8 cellular contexts compared by ENCODE assay signal in genomic region chr12:53048033-53048779, GRCh38. TPM values are rescaled to one million over a fixed set of nuclear protein-coding genes. Genes with fewer than 3 reads are reported as not detected.
DNase-seq lines count a peak whose midpoint lies in the region; ATAC-seq and TF ChIP-seq lines count a peak whose summit lies in the region.

No MANE protein-coding gene starts in this region.

- 14 to 38% methylated on average over 1 to 2 of the region's 10 CpGs for WGBS in gastroesophageal sphincter (ENCODE audit: low coverage in 1 of 2), 2 donors

- H3K36me3 ChIP-seq in HCT116 (ENCODE audit: control insufficient read depth in 1 of 2, insufficient read depth in 2 of 2, low read length in 2 of 2): no peaks in the 10 kb centered on the region
- peaks cover 0 to 18% of the 10 kb centered on the region in 2 donors for H3K36me3 ChIP-seq in gastroesophageal sphincter

- RAD21 ChIA-PET in HCT116 (lab: Charles Lee; ENCODE audit: low non-redundant PET in 1 of 2, low total read pairs in 2 of 2, uncharacterized antibody in 2 of 2, unreplicated experiment in 2 of 2): interaction anchor here (0.6 to 2.1 kb wide), 4 partner anchors 13 to 88 kb away, joined by 3 to 7 read pairs (median 4); no protein-coding TSS in a partner anchor

- H3K9me3 ChIP-seq in HCT116 (ENCODE audit: control insufficient read depth in 1 of 2, insufficient read depth in 1 of 2, low read depth in 1 of 2, low read length in 2 of 2): no peaks in the 10 kb centered on the region
- H3K9me3 ChIP-seq in gastroesophageal sphincter: no peaks in the 10 kb centered on the region

- H3K4me3 ChIP-seq in AG09309 (ENCODE audit: control insufficient read depth, low read depth, low read length): peak overlapping the region; percentile 41
- peak overlapping the region; percentile 39 to 59 for H3K4me3 ChIP-seq in HCT116 (replicated peaks in 1 of 2; ENCODE audit: low read depth in 1 of 2, low read length in 2 of 2)
- H3K4me3 ChIP-seq in gastroesophageal sphincter: peak overlapping the region; percentile 57 to 85

- TF ChIP-seq POLR2A in HCT116 (IDR thresholded peaks at IDR 0.05; ENCODE audit: borderline replicate concordance, extremely low read depth, insufficient read depth, insufficient read length) (peak; percentile 40), gastroesophageal sphincter (IDR thresholded peaks at IDR 0.05) (no peak)

- peak overlapping the region; percentile 75 for H3K9ac ChIP-seq in HCT116 (ENCODE audit: low read length)

- ATAC-seq in HCT116: peak; percentile 49
- ATAC-seq in activated B cell treated with CpG ODN at 0.5 μM for 24 hours (ENCODE audit: low read depth): no peak
- no peak for ATAC-seq in gastroesophageal sphincter
- ATAC-seq in GM18502 (IDR thresholded peaks at IDR 0.05; ENCODE audit: poor library complexity, unreplicated experiment): no peak

- H3K4me2 ChIP-seq in HCT116 (ENCODE audit: low read length): peak overlapping the region; percentile 97

- H3K9me3 Mint-ChIP-seq in activated B cell treated with CpG ODN at 0.5 μM for 24 hours (no peaks in the 10 kb centered on the region), osteocyte (ENCODE audit: unreplicated experiment) (no peaks in the 10 kb centered on the region)

- no peaks in the 10 kb centered on the region for H3K27me3 ChIP-seq in HCT116 (ENCODE audit: insufficient read depth, low read length)
- H3K27me3 ChIP-seq in gastroesophageal sphincter: no peaks in the 10 kb centered on the region

- no peak for TF ChIP-seq RAD21 in HCT116 (IDR thresholded peaks at IDR 0.05; ENCODE audit: low read depth)

- H3K79me2 ChIP-seq in HCT116 (ENCODE audit: insufficient read depth, low read length): peaks cover 23% of the 10 kb centered on the region; the same call in 1 of the 2 replicates

- H3K4me3 Mint-ChIP-seq in activated B cell treated with CpG ODN at 0.5 μM for 24 hours (peak overlapping the region; percentile 64), osteocyte (ENCODE audit: unreplicated experiment) (peak overlapping the region; percentile 83)

- peak overlapping the region; percentile 24 for H3K27ac Mint-ChIP-seq in activated B cell treated with CpG ODN at 0.5 μM for 24 hours
- peak overlapping the region; percentile 98 for H3K27ac Mint-ChIP-seq in osteocyte (ENCODE audit: unreplicated experiment)

- H3K4me1 Mint-ChIP-seq in activated B cell treated with CpG ODN at 0.5 μM for 24 hours (peaks cover 10% of the 10 kb centered on the region), osteocyte (ENCODE audit: unreplicated experiment) (peaks cover 82% of the 10 kb centered on the region)

- peaks cover 72 to 95% of the 10 kb centered on the region in 2 experiments for H3K4me1 ChIP-seq in HCT116 (ENCODE audit: control insufficient read depth in 1 of 2, insufficient read depth in 2 of 2, low read length in 2 of 2)
- peaks cover 0 to 87% (median 64%) of the 10 kb centered on the region in 3 donors for H3K4me1 ChIP-seq in gastroesophageal sphincter

- POLR2A ChIA-PET in HCT116 (lab: Charles Lee): interaction anchor here (0.7 to 2.3 kb wide), 10 partner anchors 7 to 142 kb away, joined by 3 to 12 read pairs (median 4); partner anchors contain the start of genes CSAD, EIF4B, IGFBP6 and SPRYD3
- POLR2A ChIA-PET in activated B cell treated with CpG ODN at 0.5 μM for 24 hours (lab: Charles Lee): interaction anchor here (1.2 to 2.1 kb wide), 3 partner anchors 9 to 42 kb away, joined by 4 to 19 read pairs (median 11); partner anchors contain the start of genes EIF4B and SPRYD3

- H3K27me3 Mint-ChIP-seq in activated B cell treated with CpG ODN at 0.5 μM for 24 hours: no peaks in the 10 kb centered on the region
- H3K27me3 Mint-ChIP-seq in osteocyte (ENCODE audit: unreplicated experiment): no peaks in the 10 kb centered on the region

- intact Hi-C loops in HCT116 (cut with micrococcal nuclease): loop anchor here (5.0 kb wide), 2 partner anchors 41 to 319 kb away; partner anchors contain the start of gene EIF4B
- intact Hi-C loops in activated B cell treated with CpG ODN at 0.5 μM for 24 hours (cut with micrococcal nuclease): loop anchor here (10.0 kb wide), 1 partner anchor 457 kb away; the partner anchor contains the start of genes NPFF and TARBP2

- H3K27ac ChIP-seq in HCT116 (ENCODE audit: low read depth, low read length) (peak overlapping the region; percentile 91), gastroesophageal sphincter (peak overlapping the region; percentile 97 to 100 (median 99))

- TF ChIP-seq EP300 in gastroesophageal sphincter (IDR thresholded peaks at IDR 0.05): no peak

- no peaks in the 10 kb centered on the region for H4K20me1 ChIP-seq in HCT116 (ENCODE audit: insufficient read depth)

- no peaks in the 10 kb centered on the region for H3K9me2 ChIP-seq in HCT116 (ENCODE audit: insufficient read depth)

- BruUV-seq in HCT116 (replicated peaks; lab: Mats Ljungman, UMichigan): no TSS peak

- CTCF ChIA-PET in HCT116 (lab: Charles Lee) (interaction anchor here (0.7 to 2.8 kb wide), 20 partner anchors 9 to 904 kb away, joined by 3 to 20 read pairs (median 4); partner anchors contain the start of genes CSAD, EIF4B and ZNF740), activated B cell treated with CpG ODN at 0.5 μM for 24 hours (lab: Charles Lee) (interaction anchor here (1.1 to 1.4 kb wide), 4 partner anchors 13 to 297 kb away, joined by 3 to 5 read pairs (median 4); partner anchors contain the start of gene SPRYD3)

- no peak for TF ChIP-seq CTCF in AG09309 (IDR thresholded peaks at IDR 0.05; ENCODE audit: control insufficient read depth, insufficient read depth, low read depth, low read length, missing control alignments)
- peak in 2 of 3 experiments; percentile 47 to 50; a peak in 4 of 6 replicates for TF ChIP-seq CTCF in HCT116 (IDR thresholded peaks at IDR 0.05 in 2 of 3, conservative IDR thresholded peaks at IDR 0.05 in 1 of 3; ENCODE audit: borderline replicate concordance in 1 of 3, insufficient read depth in 1 of 3, low read depth in 2 of 3, low read length in 2 of 3)
- TF ChIP-seq CTCF in activated B cell treated with CpG ODN at 0.5 μM for 24 hours (IDR thresholded peaks at IDR 0.05): no peak
- TF ChIP-seq CTCF in gastroesophageal sphincter (IDR thresholded peaks at IDR 0.05): peak in 3 of 4 experiments; percentile 8 to 39 (median 9)
- TF ChIP-seq CTCF in osteocyte (IDR thresholded peaks at IDR 0.05): peak; percentile 46

- peaks cover 3% of the 10 kb centered on the region for H3K36me3 Mint-ChIP-seq in activated B cell treated with CpG ODN at 0.5 μM for 24 hours (ENCODE audit: low read depth)
- no peaks in the 10 kb centered on the region for H3K36me3 Mint-ChIP-seq in osteocyte (ENCODE audit: unreplicated experiment)

- H2AFZ ChIP-seq in HCT116 (ENCODE audit: low read depth, low read length, poor library complexity, severe bottlenecking): no peak overlapping the region

- DNase-seq in AG09309 (ENCODE audit: low read depth) (no peak), HCT116 (ENCODE audit: low read depth, low spot score) (no peak), activated B cell treated with CpG ODN at 0.5 μM for 24 hours (no peak), osteocyte (ENCODE audit: extremely low spot score, unreplicated experiment) (peak; percentile 89), NCI-H1436 (lab: John Stamatoyannopoulos, UW) (no peak)
- no peak for DNase-seq in activated CD4-positive, alpha-beta T cell treated with anti-CD3 and anti-CD28 coated beads for 48 hours

TF ChIP-seq in HCT116, 20 proteins besides CTCF, POLR2A, EP300 and RAD21:
- 0 out of 2 replicates have a peak, but pooled peaks have one; percentile 24 for TF ChIP-seq POLR2AphosphoS5 (IDR thresholded peaks at IDR 0.05; ENCODE audit: low read depth, low read length)
- no peak for TF ChIP-seq SIN3A (IDR thresholded peaks at IDR 0.05; ENCODE audit: low read depth)
TF ChIP-seq in HCT116: peak in this region for 1.

RNA-seq across cellular contexts. Expression of gene TNS2, which starts 1.7 kb away (rescaled TPM):
- total RNA-seq in HCT116 (2021; ENCODE audit: unreplicated experiment): 25.7 TPM
- 16.3 and 17.3 TPM in 2 replicates for polyA plus RNA-seq in HCT116 (2012)
- total RNA-seq in activated B cell treated with CpG ODN at 0.5 μM for 24 hours: 0.29 and 1.5 TPM in 2 replicates
- total RNA-seq in gastroesophageal sphincter: 100 to 1,000 TPM; 108 to 323 (median 182) TPM
- 107 and 116 TPM in 2 replicates for total RNA-seq in osteocyte

RNA-seq across cellular contexts. Expression of gene SPRYD3, which starts 31.0 kb away (rescaled TPM):
- total RNA-seq in HCT116 (2021; ENCODE audit: unreplicated experiment): 47.5 TPM
- polyA plus RNA-seq in HCT116 (2012): 48.1 and 55.1 TPM in 2 replicates
- 32.5 and 33.9 TPM in 2 replicates for total RNA-seq in activated B cell treated with CpG ODN at 0.5 μM for 24 hours
- 100 to 1,000 TPM in 2 of 4 donors, 10 to 100 TPM in 2; 79.1 to 137 (median 110) TPM for total RNA-seq in gastroesophageal sphincter
- total RNA-seq in osteocyte: 28.3 and 29.0 TPM in 2 replicates

RNA-seq across cellular contexts. Expression of gene EIF4B, which starts 42.0 kb away (rescaled TPM):
- 809 TPM for total RNA-seq in HCT116 (2021; ENCODE audit: unreplicated experiment)
- polyA plus RNA-seq in HCT116 (2012): 589 and 640 TPM in 2 replicates
- 726 and 733 TPM in 2 replicates for total RNA-seq in activated B cell treated with CpG ODN at 0.5 μM for 24 hours
- 100 to 1,000 TPM; 521 to 701 (median 591) TPM for total RNA-seq in gastroesophageal sphincter
- total RNA-seq in osteocyte: 516 and 555 TPM in 2 replicates

RNA-seq across cellular contexts. Expression of gene IGFBP6, which starts 49.3 kb away (rescaled TPM):
- total RNA-seq in HCT116 (2021; ENCODE audit: unreplicated experiment) (83.4 TPM), activated B cell treated with CpG ODN at 0.5 μM for 24 hours (not detected in 2 replicates), gastroesophageal sphincter (1,000 to 10,000 TPM in 2 of 4 donors, 100 to 1,000 TPM in 2; 632 to 1,838 (median 914) TPM), osteocyte (18.8 and 22.3 TPM in 2 replicates)
- 89.0 and 110 TPM in 2 replicates for polyA plus RNA-seq in HCT116 (2012)

RNA-seq across cellular contexts. Expression of gene SOAT2, which starts 55.1 kb away (rescaled TPM):
- total RNA-seq in HCT116 (2021; ENCODE audit: unreplicated experiment) (0.17 TPM), activated B cell treated with CpG ODN at 0.5 μM for 24 hours (not detected in 2 replicates), gastroesophageal sphincter (under 1 TPM in 1 of 4 donors, not detected in 3; 0.31 TPM), osteocyte (not detected in 2 replicates)
- 0.14 and 0.22 TPM in 2 replicates for polyA plus RNA-seq in HCT116 (2012)

Comparison
In these comparisons a context has a peak if more than half of its experiments do, and no peak if none do; other contexts are left out.
1. CTCF ChIP-seq: peak in HCT116 (2 of 3), gastroesophageal sphincter (3 of 4) and osteocyte (single experiment); none in AG09309 (single experiment) and activated B cell treated with CpG ODN at 0.5 μM for 24 hours (single experiment).
2. RNA of gene TNS2, which starts 1.7 kb away (total RNA-seq): 108 to 323 TPM in gastroesophageal sphincter, 107 to 116 TPM in osteocyte and 25.7 TPM in HCT116 (single experiment); 0.29 to 1.5 TPM in activated B cell treated with CpG ODN at 0.5 μM for 24 hours; every median in the first group is over 10 times any median in the second.
3. Peak in every context shown above with its lines, with median percentiles within 50 percentile points of each other: H3K4me3 ChIP-seq.